15 cellular contexts compared by ENCODE assay signal in the genomic region with DNA sequence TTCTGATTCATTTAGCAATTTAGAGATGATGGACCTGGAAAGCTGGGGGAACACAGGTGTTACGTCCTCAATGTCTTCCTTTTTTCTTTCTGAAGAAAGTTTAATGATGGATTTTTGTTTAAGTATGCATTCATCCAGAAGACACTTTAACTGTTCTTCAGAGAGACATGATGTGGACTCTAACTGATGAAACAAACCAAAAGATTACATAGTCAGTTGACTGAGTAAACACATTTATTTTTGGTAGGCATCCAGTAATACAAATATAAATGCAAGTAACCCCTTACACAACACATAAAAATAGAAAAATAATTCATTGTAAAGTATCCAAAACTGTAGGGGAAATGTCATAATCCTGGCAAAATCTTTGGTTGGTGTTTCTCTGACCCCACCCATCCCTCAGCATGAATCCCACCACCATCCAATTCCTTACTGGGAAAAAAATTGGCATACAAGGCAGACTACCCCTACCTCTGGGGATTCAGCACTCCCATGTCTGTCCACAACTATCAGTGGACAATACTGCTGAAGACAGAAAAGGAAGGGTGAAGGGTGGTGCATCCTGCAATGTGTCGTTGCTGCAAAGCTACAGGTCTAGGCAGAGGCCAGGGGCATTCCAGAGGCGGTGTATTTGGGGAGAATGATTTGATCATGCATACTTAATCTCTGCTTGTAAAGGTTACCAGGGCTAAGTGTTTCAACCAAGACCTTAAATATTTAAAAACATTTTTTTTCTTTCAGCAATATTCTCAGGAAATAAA.
"Had no signal": no experiment of that assay in that cellular context is flagged by ENCODE, and none has a peak within 500 bp of the region (broad histone marks: within the 10 kb centered on the region; RNA-seq: fewer than 3 reads in every experiment).

No MANE protein-coding gene starts in this region.

- ATAC-seq: activated CD8-positive, alpha-beta T cell treated with anti-CD3 and anti-CD28 coated beads, Interleukin-2, amount 10 ng/mL, durations not matched to agents 7 days and 5 days; activated T-cell treated with anti-CD3 and anti-CD28 coated beads, Interleukin-2, amount 50 U/mL, for 72 hours; stimulated activated memory B cell treated with anti-CD40 and anti-IgM and Interleukin-4, amounts not matched to agents 10 μg/mL and 1 μg/mL and 100 μg/mL, for 72 hours had no signal

- H3K27me3 ChIP-seq: brain microvascular endothelial cell had no signal

- H3K27ac ChIP-seq: brain microvascular endothelial cell had no signal

- H3K36me3 ChIP-seq: brain microvascular endothelial cell had no signal

- DNase-seq: activated B cell treated with CpG ODN at 0.5 μM for 24 hours; activated CD4-positive, alpha-beta T cell treated with anti-CD3 and anti-CD28 coated beads, Interleukin-2, amount 10 ng/mL, durations not matched to agents 24 days and 14 days; activated CD8-positive, alpha-beta memory T cell treated with anti-CD3 and anti-CD28 coated beads, Interleukin-2, amount 50 U/mL, for 4 hours; activated CD8-positive, alpha-beta T cell treated with anti-CD3 and anti-CD28 coated beads, Interleukin-2, amount 10 ng/mL, durations not matched to agents 7 days and 5 days; activated gamma-delta T cell treated with Interleukin-2 at 50 U/mL for 16 hours; activated T-cell treated with anti-CD3 and anti-CD28 coated beads, Interleukin-2, amount 50 U/mL, for 72 hours; brain microvascular endothelial cell; endodermal cell; kidney glomerular epithelial cell; nucleus accumbens; posterior cingulate gyrus; retina; stimulated activated CD4-positive, alpha-beta T cell treated with anti-CD3 and anti-CD28 coated beads, Interleukin-2, amount 100 ng/mL, for 48 hours; T-helper 2 cell had no signal
